ENCODE assay signal across 1 cellular context in the genomic region with DNA sequence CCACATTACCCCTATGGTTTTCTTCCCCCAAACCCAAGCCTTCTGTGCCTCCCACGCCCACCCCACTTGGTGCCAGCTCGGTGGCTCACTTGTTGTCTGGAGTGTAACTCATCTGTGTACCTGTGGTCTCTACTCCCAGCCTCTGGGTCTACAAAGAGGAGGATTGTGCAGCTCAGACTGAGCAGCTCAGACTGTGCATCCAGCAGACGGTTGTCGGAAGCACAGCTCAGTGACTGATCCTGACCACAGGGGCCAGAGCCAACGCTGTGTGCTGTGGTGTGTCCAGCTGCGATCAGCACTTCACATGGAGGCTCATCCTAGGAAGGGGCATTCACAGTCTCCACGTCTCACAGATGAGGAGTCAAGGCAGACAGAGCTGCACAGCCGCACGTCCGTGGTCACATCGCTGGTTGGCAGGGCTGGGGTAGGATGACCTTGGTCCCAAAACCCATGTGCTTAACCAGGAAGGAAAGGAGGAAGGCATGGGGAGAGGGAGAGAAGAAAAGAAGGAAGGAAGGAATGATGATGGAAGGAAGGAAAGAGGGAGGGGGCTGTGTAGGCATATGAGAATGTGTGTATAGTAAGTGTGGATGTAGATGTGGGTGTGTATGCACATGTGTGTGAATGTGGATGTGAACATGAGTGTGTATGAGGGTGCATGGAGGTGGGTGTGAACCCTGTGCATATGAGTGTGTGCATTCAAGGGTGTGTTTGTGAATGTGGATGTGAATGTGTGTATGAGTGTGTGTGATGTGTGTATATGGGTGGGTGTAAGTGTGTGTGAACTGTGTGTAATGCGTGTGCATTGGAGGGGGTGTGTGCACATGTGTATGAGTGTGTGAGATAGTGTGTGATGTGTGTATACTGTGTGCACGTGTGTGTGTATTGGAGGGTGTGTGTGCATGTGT.
TF ChIP-seq lines count a peak whose summit lies in the region.

No MANE protein-coding gene starts in this region.

TF ChIP-seq in K562, 482 proteins besides CTCF, POLR2A, EP300 and RAD21 (continues in another document):
- TF ChIP-seq EGR1 (conservative IDR thresholded peaks at IDR 0.05) (peak; percentile 42; the same call in 1 of the 2 replicates), ZNF143 (CRISPR knock-in tag; IDR thresholded peaks at IDR 0.05) (no peak), RFX7 (CRISPR knock-in tag; IDR thresholded peaks at IDR 0.05) (no peak), ELF4 (CRISPR knock-in tag; IDR thresholded peaks at IDR 0.05) (peak; percentile 57), ZFX (CRISPR knock-in tag; IDR thresholded peaks at IDR 0.05) (no peak), PTBP1 (IDR thresholded peaks at IDR 0.05; ENCODE audit: low read depth, low read length) (no peak), STAT5B (CRISPR knock-in tag; IDR thresholded peaks at IDR 0.05) (no peak), GABPB2 (CRISPR knock-in tag; conservative IDR thresholded peaks at IDR 0.05) (no peak), ZNF124 (CRISPR knock-in tag; IDR thresholded peaks at IDR 0.05) (no peak)
- TF ChIP-seq, protein P1, sequence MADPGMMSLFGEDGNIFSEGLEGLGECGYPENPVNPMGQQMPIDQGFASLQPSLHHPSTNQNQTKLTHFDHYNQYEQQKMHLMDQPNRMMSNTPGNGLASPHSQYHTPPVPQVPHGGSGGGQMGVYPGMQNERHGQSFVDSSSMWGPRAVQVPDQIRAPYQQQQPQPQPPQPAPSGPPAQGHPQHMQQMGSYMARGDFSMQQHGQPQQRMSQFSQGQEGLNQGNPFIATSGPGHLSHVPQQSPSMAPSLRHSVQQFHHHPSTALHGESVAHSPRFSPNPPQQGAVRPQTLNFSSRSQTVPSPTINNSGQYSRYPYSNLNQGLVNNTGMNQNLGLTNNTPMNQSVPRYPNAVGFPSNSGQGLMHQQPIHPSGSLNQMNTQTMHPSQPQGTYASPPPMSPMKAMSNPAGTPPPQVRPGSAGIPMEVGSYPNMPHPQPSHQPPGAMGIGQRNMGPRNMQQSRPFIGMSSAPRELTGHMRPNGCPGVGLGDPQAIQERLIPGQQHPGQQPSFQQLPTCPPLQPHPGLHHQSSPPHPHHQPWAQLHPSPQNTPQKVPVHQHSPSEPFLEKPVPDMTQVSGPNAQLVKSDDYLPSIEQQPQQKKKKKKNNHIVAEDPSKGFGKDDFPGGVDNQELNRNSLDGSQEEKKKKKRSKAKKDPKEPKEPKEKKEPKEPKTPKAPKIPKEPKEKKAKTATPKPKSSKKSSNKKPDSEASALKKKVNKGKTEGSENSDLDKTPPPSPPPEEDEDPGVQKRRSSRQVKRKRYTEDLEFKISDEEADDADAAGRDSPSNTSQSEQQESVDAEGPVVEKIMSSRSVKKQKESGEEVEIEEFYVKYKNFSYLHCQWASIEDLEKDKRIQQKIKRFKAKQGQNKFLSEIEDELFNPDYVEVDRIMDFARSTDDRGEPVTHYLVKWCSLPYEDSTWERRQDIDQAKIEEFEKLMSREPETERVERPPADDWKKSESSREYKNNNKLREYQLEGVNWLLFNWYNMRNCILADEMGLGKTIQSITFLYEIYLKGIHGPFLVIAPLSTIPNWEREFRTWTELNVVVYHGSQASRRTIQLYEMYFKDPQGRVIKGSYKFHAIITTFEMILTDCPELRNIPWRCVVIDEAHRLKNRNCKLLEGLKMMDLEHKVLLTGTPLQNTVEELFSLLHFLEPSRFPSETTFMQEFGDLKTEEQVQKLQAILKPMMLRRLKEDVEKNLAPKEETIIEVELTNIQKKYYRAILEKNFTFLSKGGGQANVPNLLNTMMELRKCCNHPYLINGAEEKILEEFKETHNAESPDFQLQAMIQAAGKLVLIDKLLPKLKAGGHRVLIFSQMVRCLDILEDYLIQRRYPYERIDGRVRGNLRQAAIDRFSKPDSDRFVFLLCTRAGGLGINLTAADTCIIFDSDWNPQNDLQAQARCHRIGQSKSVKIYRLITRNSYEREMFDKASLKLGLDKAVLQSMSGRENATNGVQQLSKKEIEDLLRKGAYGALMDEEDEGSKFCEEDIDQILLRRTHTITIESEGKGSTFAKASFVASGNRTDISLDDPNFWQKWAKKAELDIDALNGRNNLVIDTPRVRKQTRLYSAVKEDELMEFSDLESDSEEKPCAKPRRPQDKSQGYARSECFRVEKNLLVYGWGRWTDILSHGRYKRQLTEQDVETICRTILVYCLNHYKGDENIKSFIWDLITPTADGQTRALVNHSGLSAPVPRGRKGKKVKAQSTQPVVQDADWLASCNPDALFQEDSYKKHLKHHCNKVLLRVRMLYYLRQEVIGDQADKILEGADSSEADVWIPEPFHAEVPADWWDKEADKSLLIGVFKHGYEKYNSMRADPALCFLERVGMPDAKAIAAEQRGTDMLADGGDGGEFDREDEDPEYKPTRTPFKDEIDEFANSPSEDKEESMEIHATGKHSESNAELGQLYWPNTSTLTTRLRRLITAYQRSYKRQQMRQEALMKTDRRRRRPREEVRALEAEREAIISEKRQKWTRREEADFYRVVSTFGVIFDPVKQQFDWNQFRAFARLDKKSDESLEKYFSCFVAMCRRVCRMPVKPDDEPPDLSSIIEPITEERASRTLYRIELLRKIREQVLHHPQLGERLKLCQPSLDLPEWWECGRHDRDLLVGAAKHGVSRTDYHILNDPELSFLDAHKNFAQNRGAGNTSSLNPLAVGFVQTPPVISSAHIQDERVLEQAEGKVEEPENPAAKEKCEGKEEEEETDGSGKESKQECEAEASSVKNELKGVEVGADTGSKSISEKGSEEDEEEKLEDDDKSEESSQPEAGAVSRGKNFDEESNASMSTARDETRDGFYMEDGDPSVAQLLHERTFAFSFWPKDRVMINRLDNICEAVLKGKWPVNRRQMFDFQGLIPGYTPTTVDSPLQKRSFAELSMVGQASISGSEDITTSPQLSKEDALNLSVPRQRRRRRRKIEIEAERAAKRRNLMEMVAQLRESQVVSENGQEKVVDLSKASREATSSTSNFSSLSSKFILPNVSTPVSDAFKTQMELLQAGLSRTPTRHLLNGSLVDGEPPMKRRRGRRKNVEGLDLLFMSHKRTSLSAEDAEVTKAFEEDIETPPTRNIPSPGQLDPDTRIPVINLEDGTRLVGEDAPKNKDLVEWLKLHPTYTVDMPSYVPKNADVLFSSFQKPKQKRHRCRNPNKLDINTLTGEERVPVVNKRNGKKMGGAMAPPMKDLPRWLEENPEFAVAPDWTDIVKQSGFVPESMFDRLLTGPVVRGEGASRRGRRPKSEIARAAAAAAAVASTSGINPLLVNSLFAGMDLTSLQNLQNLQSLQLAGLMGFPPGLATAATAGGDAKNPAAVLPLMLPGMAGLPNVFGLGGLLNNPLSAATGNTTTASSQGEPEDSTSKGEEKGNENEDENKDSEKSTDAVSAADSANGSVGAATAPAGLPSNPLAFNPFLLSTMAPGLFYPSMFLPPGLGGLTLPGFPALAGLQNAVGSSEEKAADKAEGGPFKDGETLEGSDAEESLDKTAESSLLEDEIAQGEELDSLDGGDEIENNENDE (IDR thresholded peaks at IDR 0.05; ENCODE audit: low read depth, low read length): no peak
- TF ChIP-seq, protein P2, sequence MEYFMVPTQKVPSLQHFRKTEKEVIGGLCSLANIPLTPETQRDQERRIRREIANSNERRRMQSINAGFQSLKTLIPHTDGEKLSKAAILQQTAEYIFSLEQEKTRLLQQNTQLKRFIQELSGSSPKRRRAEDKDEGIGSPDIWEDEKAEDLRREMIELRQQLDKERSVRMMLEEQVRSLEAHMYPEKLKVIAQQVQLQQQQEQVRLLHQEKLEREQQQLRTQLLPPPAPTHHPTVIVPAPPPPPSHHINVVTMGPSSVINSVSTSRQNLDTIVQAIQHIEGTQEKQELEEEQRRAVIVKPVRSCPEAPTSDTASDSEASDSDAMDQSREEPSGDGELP (CRISPR knock-in tag; IDR thresholded peaks at IDR 0.05; ENCODE audit: borderline replicate concordance): no peak
- TF ChIP-seq, protein P3, sequence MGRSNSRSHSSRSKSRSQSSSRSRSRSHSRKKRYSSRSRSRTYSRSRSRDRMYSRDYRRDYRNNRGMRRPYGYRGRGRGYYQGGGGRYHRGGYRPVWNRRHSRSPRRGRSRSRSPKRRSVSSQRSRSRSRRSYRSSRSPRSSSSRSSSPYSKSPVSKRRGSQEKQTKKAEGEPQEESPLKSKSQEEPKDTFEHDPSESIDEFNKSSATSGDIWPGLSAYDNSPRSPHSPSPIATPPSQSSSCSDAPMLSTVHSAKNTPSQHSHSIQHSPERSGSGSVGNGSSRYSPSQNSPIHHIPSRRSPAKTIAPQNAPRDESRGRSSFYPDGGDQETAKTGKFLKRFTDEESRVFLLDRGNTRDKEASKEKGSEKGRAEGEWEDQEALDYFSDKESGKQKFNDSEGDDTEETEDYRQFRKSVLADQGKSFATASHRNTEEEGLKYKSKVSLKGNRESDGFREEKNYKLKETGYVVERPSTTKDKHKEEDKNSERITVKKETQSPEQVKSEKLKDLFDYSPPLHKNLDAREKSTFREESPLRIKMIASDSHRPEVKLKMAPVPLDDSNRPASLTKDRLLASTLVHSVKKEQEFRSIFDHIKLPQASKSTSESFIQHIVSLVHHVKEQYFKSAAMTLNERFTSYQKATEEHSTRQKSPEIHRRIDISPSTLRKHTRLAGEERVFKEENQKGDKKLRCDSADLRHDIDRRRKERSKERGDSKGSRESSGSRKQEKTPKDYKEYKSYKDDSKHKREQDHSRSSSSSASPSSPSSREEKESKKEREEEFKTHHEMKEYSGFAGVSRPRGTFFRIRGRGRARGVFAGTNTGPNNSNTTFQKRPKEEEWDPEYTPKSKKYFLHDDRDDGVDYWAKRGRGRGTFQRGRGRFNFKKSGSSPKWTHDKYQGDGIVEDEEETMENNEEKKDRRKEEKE (IDR thresholded peaks at IDR 0.05; ENCODE audit: borderline replicate concordance in 1 of 2, control insufficient read depth in 1 of 2, low read depth in 2 of 2, low read length in 1 of 2): 0 out of 4 replicates have a peak, but pooled peaks of 1 of the 2 experiments have one; percentile 11
- TF ChIP-seq, protein P4, sequence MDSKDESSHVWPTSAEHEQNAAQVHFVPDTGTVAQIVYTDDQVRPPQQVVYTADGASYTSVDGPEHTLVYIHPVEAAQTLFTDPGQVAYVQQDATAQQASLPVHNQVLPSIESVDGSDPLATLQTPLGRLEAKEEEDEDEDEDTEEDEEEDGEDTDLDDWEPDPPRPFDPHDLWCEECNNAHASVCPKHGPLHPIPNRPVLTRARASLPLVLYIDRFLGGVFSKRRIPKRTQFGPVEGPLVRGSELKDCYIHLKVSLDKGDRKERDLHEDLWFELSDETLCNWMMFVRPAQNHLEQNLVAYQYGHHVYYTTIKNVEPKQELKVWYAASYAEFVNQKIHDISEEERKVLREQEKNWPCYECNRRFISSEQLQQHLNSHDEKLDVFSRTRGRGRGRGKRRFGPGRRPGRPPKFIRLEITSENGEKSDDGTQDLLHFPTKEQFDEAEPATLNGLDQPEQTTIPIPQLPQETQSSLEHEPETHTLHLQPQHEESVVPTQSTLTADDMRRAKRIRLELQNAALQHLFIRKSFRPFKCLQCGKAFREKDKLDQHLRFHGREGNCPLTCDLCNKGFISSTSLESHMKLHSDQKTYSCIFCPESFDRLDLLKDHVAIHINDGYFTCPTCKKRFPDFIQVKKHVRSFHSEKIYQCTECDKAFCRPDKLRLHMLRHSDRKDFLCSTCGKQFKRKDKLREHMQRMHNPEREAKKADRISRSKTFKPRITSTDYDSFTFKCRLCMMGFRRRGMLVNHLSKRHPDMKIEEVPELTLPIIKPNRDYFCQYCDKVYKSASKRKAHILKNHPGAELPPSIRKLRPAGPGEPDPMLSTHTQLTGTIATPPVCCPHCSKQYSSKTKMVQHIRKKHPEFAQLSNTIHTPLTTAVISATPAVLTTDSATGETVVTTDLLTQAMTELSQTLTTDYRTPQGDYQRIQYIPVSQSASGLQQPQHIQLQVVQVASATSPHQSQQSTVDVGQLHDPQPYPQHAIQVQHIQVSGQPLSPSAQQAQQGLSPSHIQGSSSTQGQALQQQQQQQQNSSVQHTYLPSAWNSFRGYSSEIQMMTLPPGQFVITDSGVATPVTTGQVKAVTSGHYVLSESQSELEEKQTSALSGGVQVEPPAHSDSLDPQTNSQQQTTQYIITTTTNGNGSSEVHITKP (IDR thresholded peaks at IDR 0.05; ENCODE audit: partially characterized antibody): peak; percentile 15
- TF ChIP-seq, protein P5, sequence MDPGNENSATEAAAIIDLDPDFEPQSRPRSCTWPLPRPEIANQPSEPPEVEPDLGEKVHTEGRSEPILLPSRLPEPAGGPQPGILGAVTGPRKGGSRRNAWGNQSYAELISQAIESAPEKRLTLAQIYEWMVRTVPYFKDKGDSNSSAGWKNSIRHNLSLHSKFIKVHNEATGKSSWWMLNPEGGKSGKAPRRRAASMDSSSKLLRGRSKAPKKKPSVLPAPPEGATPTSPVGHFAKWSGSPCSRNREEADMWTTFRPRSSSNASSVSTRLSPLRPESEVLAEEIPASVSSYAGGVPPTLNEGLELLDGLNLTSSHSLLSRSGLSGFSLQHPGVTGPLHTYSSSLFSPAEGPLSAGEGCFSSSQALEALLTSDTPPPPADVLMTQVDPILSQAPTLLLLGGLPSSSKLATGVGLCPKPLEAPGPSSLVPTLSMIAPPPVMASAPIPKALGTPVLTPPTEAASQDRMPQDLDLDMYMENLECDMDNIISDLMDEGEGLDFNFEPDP (CRISPR knock-in tag; IDR thresholded peaks at IDR 0.05): no peak
- TF ChIP-seq, protein P6, sequence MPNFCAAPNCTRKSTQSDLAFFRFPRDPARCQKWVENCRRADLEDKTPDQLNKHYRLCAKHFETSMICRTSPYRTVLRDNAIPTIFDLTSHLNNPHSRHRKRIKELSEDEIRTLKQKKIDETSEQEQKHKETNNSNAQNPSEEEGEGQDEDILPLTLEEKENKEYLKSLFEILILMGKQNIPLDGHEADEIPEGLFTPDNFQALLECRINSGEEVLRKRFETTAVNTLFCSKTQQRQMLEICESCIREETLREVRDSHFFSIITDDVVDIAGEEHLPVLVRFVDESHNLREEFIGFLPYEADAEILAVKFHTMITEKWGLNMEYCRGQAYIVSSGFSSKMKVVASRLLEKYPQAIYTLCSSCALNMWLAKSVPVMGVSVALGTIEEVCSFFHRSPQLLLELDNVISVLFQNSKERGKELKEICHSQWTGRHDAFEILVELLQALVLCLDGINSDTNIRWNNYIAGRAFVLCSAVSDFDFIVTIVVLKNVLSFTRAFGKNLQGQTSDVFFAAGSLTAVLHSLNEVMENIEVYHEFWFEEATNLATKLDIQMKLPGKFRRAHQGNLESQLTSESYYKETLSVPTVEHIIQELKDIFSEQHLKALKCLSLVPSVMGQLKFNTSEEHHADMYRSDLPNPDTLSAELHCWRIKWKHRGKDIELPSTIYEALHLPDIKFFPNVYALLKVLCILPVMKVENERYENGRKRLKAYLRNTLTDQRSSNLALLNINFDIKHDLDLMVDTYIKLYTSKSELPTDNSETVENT (CRISPR knock-in tag; IDR thresholded peaks at IDR 0.05): no peak
- TF ChIP-seq, protein P7, sequence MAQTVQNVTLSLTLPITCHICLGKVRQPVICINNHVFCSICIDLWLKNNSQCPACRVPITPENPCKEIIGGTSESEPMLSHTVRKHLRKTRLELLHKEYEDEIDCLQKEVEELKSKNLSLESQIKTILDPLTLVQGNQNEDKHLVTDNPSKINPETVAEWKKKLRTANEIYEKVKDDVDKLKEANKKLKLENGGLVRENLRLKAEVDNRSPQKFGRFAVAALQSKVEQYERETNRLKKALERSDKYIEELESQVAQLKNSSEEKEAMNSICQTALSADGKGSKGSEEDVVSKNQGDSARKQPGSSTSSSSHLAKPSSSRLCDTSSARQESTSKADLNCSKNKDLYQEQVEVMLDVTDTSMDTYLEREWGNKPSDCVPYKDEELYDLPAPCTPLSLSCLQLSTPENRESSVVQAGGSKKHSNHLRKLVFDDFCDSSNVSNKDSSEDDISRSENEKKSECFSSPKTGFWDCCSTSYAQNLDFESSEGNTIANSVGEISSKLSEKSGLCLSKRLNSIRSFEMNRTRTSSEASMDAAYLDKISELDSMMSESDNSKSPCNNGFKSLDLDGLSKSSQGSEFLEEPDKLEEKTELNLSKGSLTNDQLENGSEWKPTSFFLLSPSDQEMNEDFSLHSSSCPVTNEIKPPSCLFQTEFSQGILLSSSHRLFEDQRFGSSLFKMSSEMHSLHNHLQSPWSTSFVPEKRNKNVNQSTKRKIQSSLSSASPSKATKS (CRISPR knock-in tag; IDR thresholded peaks at IDR 0.05): no peak
